ENCODE assay signal across 1 cellular context in genomic region chr1:243254927-243255790, GRCh38.
TF ChIP-seq lines count a peak whose summit lies in the region.

Gene CEP170, minus strand, starts transcription at chr1:243255281. Its CDS starts 30,001 bp downstream, at chr1:243225280.

TF ChIP-seq in HepG2, 621 proteins besides CTCF, POLR2A, EP300 and RAD21 (continued from another document and continues in another):
- TF ChIP-seq NR2C2 (CRISPR knock-in tag; IDR thresholded peaks at IDR 0.05; ENCODE audit: borderline replicate concordance) (peak; percentile 63; the same call in 1 of the 2 replicates), GATA4 (IDR thresholded peaks at IDR 0.05; ENCODE audit: borderline replicate concordance, low read depth) (0 out of 2 replicates have a peak, but pooled peaks have one; percentile 26), IRX3 (CRISPR knock-in tag; IDR thresholded peaks at IDR 0.05; ENCODE audit: borderline replicate concordance, low read depth) (no peak), ZNF710 (CRISPR knock-in tag; IDR thresholded peaks at IDR 0.05; ENCODE audit: borderline replicate concordance) (no peak), ZBTB8A (CRISPR knock-in tag; IDR thresholded peaks at IDR 0.05; ENCODE audit: borderline replicate concordance, low read depth) (no peak), ZNF232 (CRISPR knock-in tag; IDR thresholded peaks at IDR 0.05; ENCODE audit: borderline replicate concordance) (no peak), XRCC5 (optimal IDR thresholded peaks at IDR 0.05; ENCODE audit: low read length) (no peak), SMC3 (IDR thresholded peaks at IDR 0.05; ENCODE audit: low read length) (no peak), ZNF883 (CRISPR knock-in tag; IDR thresholded peaks at IDR 0.05; ENCODE audit: not compliant biosample characterization) (no peak), TARDBP (CRISPR knock-in tag; IDR thresholded peaks at IDR 0.05) (no peak), ZNF543 (CRISPR knock-in tag; IDR thresholded peaks at IDR 0.05) (no peak), KLF6 (CRISPR knock-in tag; IDR thresholded peaks at IDR 0.05) (0 out of 2 replicates have a peak, but pooled peaks have one; percentile 33), ZNF12 (CRISPR knock-in tag; IDR thresholded peaks at IDR 0.05) (peak; percentile 90), ZNF547 (CRISPR knock-in tag; IDR thresholded peaks at IDR 0.05) (no peak; the same call in 1 of the 2 replicates), KLF9 (CRISPR knock-in tag; IDR thresholded peaks at IDR 0.05; ENCODE audit: low read depth) (no peak), TSC22D2 (CRISPR knock-in tag; IDR thresholded peaks at IDR 0.05; ENCODE audit: borderline replicate concordance) (no peak), REL (CRISPR knock-in tag; conservative IDR thresholded peaks at IDR 0.05) (no peak), IRF2 (CRISPR knock-in tag; IDR thresholded peaks at IDR 0.05) (peak; percentile 68), TIGD3 (CRISPR knock-in tag; IDR thresholded peaks at IDR 0.05; ENCODE audit: borderline replicate concordance) (no peak), SETDB1 (CRISPR knock-in tag; IDR thresholded peaks at IDR 0.05; ENCODE audit: borderline replicate concordance) (no peak), NCOR1 (IDR thresholded peaks at IDR 0.05; ENCODE audit: borderline replicate concordance, low read length) (no peak), KAT7 (CRISPR knock-in tag; IDR thresholded peaks at IDR 0.05; ENCODE audit: borderline replicate concordance) (no peak; the same call in 1 of the 2 replicates), MATR3 (CRISPR knock-in tag; IDR thresholded peaks at IDR 0.05) (no peak), AGO2 (optimal IDR thresholded peaks at IDR 0.05; ENCODE audit: low read depth, low read length) (peak; percentile 40), DNMT1 (CRISPR knock-in tag; IDR thresholded peaks at IDR 0.05) (no peak), MEIS1 (CRISPR knock-in tag; IDR thresholded peaks at IDR 0.05; ENCODE audit: borderline replicate concordance) (peak; percentile 82), RNF2 (conservative IDR thresholded peaks at IDR 0.05; ENCODE audit: low read depth) (no peak), KDM4B (CRISPR knock-in tag; IDR thresholded peaks at IDR 0.05) (no peak), PHB2 (IDR thresholded peaks at IDR 0.05; ENCODE audit: partially characterized antibody) (no peak), MAFG (CRISPR knock-in tag; IDR thresholded peaks at IDR 0.05) (0 out of 2 replicates have a peak, but pooled peaks have one; percentile 14), ZC3H13 (CRISPR knock-in tag; IDR thresholded peaks at IDR 0.05) (0 out of 2 replicates have a peak, but pooled peaks have one; percentile 45), EHMT2 (IDR thresholded peaks at IDR 0.05; ENCODE audit: borderline replicate concordance, low read depth, low read length) (no peak), ARNTL (CRISPR knock-in tag; IDR thresholded peaks at IDR 0.05) (peak; percentile 43; the same call in 1 of the 2 replicates), PRDM15 (CRISPR knock-in tag; IDR thresholded peaks at IDR 0.05) (no peak), ATF2 (CRISPR knock-in tag; IDR thresholded peaks at IDR 0.05) (no peak), ZBTB20 (CRISPR knock-in tag; IDR thresholded peaks at IDR 0.05; ENCODE audit: borderline replicate concordance, low read depth) (no peak), RFX5 (IDR thresholded peaks at IDR 0.05; ENCODE audit: low read depth, low read length) (0 out of 2 replicates have a peak, but pooled peaks have one; percentile 20), ZFP62 (CRISPR knock-in tag; IDR thresholded peaks at IDR 0.05) (no peak)
- TF ChIP-seq, protein P1, sequence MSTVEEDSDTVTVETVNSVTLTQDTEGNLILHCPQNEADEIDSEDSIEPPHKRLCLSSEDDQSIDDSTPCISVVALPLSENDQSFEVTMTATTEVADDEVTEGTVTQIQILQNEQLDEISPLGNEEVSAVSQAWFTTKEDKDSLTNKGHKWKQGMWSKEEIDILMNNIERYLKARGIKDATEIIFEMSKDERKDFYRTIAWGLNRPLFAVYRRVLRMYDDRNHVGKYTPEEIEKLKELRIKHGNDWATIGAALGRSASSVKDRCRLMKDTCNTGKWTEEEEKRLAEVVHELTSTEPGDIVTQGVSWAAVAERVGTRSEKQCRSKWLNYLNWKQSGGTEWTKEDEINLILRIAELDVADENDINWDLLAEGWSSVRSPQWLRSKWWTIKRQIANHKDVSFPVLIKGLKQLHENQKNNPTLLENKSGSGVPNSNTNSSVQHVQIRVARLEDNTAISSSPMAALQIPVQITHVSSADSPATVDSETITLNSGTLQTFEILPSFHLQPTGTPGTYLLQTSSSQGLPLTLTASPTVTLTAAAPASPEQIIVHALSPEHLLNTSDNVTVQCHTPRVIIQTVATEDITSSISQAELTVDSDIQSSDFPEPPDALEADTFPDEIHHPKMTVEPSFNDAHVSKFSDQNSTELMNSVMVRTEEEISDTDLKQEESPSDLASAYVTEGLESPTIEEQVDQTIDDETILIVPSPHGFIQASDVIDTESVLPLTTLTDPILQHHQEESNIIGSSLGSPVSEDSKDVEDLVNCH (CRISPR knock-in tag; IDR thresholded peaks at IDR 0.05), result peak; percentile 18; the same call in 1 of the 2 replicates
- TF ChIP-seq, protein P2, sequence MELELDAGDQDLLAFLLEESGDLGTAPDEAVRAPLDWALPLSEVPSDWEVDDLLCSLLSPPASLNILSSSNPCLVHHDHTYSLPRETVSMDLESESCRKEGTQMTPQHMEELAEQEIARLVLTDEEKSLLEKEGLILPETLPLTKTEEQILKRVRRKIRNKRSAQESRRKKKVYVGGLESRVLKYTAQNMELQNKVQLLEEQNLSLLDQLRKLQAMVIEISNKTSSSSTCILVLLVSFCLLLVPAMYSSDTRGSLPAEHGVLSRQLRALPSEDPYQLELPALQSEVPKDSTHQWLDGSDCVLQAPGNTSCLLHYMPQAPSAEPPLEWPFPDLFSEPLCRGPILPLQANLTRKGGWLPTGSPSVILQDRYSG (CRISPR knock-in tag; IDR thresholded peaks at IDR 0.05), result no peak
- TF ChIP-seq, protein P3, sequence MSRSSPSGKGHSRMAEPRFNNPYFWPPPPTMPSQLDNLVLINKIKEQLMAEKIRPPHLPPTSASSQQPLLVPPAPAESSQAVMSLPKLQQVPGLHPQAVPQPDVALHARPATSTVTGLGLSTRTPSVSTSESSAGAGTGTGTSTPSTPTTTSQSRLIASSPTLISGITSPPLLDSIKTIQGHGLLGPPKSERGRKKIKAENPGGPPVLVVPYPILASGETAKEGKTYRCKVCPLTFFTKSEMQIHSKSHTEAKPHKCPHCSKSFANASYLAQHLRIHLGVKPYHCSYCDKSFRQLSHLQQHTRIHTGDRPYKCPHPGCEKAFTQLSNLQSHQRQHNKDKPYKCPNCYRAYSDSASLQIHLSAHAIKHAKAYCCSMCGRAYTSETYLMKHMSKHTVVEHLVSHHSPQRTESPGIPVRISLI (CRISPR knock-in tag; IDR thresholded peaks at IDR 0.05; ENCODE audit: borderline replicate concordance), result no peak
- TF ChIP-seq, protein P4, sequence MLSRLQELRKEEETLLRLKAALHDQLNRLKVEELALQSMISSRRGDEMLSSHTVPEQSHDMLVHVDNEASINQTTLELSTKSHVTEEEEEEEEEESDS (CRISPR knock-in tag; IDR thresholded peaks at IDR 0.05; ENCODE audit: borderline replicate concordance), result no peak
- TF ChIP-seq, protein P5, sequence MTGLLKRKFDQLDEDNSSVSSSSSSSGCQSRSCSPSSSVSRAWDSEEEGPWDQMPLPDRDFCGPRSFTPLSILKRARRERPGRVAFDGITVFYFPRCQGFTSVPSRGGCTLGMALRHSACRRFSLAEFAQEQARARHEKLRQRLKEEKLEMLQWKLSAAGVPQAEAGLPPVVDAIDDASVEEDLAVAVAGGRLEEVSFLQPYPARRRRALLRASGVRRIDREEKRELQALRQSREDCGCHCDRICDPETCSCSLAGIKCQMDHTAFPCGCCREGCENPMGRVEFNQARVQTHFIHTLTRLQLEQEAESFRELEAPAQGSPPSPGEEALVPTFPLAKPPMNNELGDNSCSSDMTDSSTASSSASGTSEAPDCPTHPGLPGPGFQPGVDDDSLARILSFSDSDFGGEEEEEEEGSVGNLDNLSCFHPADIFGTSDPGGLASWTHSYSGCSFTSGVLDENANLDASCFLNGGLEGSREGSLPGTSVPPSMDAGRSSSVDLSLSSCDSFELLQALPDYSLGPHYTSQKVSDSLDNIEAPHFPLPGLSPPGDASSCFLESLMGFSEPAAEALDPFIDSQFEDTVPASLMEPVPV (CRISPR knock-in tag; IDR thresholded peaks at IDR 0.05), result no peak
- TF ChIP-seq, protein P6, sequence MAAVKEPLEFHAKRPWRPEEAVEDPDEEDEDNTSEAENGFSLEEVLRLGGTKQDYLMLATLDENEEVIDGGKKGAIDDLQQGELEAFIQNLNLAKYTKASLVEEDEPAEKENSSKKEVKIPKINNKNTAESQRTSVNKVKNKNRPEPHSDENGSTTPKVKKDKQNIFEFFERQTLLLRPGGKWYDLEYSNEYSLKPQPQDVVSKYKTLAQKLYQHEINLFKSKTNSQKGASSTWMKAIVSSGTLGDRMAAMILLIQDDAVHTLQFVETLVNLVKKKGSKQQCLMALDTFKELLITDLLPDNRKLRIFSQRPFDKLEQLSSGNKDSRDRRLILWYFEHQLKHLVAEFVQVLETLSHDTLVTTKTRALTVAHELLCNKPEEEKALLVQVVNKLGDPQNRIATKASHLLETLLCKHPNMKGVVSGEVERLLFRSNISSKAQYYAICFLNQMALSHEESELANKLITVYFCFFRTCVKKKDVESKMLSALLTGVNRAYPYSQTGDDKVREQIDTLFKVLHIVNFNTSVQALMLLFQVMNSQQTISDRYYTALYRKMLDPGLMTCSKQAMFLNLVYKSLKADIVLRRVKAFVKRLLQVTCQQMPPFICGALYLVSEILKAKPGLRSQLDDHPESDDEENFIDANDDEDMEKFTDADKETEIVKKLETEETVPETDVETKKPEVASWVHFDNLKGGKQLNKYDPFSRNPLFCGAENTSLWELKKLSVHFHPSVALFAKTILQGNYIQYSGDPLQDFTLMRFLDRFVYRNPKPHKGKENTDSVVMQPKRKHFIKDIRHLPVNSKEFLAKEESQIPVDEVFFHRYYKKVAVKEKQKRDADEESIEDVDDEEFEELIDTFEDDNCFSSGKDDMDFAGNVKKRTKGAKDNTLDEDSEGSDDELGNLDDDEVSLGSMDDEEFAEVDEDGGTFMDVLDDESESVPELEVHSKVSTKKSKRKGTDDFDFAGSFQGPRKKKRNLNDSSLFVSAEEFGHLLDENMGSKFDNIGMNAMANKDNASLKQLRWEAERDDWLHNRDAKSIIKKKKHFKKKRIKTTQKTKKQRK (IDR thresholded peaks at IDR 0.05; ENCODE audit: low read length), result no peak
